Comparison of ENCODE assay signal across 8 cellular contexts in genomic region chr6:15389759-15390723, GRCh38.
DNase-seq lines count a peak whose midpoint lies in the region; ATAC-seq and TF ChIP-seq lines count a peak whose summit lies in the region.

No MANE protein-coding gene starts in this region.

- peak; percentile 58 for TF ChIP-seq CTCF in psoas muscle (IDR thresholded peaks at IDR 0.05)

- H3K4me3 ChIP-seq in psoas muscle = no peak overlapping the region

- peaks cover 62% of the 10 kb centered on the region for H3K4me1 ChIP-seq in psoas muscle

- intact Hi-C loops in psoas muscle (cut with DNase I) = loop anchor here in 1 of 2 donors (5.0 kb wide), 1 partner anchor 143 kb away; the partner anchor contains the start of gene JARID2

- DNase-seq in NCI-H146 (lab: John Stamatoyannopoulos, UW) (peak; percentile 24), NCI-H146 treated with DMSO at 0.1 percent for 48 hours (lab: John Stamatoyannopoulos, UW; ENCODE audit: unreplicated experiment) (no peak), HS-5 (ENCODE audit: low read depth) (peak; percentile 19), UCSD-AML1 (lab: John Stamatoyannopoulos, UW; ENCODE audit: unreplicated experiment) (peak; percentile 46), germinal center (ENCODE audit: low spot score) (peak; percentile 52), psoas muscle (peak in 1 of 2 donors; percentile 58), SW480 (ENCODE audit: low spot score) (no peak)

- H3K27ac ChIP-seq in psoas muscle = peak overlapping the region; percentile 38

- H3K9me3 ChIP-seq in psoas muscle = no peaks in the 10 kb centered on the region

- WGBS in psoas muscle, 3 donors = 21 to 34% (median 27%) methylated on average over 14 of the region's 14 CpGs

- no peaks in the 10 kb centered on the region for H3K27me3 ChIP-seq in psoas muscle (ENCODE audit: insufficient read depth in 3 of 3, low read length in 2 of 3)

- ATAC-seq in psoas muscle (peak; percentile 40 to 69 (median 59)), GM19467 (IDR thresholded peaks at IDR 0.05; ENCODE audit: unreplicated experiment) (no peak)

- H3K36me3 ChIP-seq in psoas muscle (ENCODE audit: insufficient read depth in 1 of 2, low read depth in 1 of 2) = no peaks in the 10 kb centered on the region

Comparison
In these comparisons a context has a peak if more than half of its experiments do, and no peak if none do; other contexts are left out.
1. DNase-seq: peak in NCI-H146 (single experiment), HS-5 (single experiment), UCSD-AML1 (single experiment) and germinal center (single experiment); none in NCI-H146 treated with DMSO at 0.1 percent for 48 hours (single experiment) and SW480 (single experiment).